In genomic region chr9:22005083-22005699, GRCh38 we compare ENCODE assay signal across 8 cellular contexts. TPM values are rescaled to one million over a fixed set of nuclear protein-coding genes. Genes with fewer than 3 reads are reported as not detected.
DNase-seq lines count a peak whose midpoint lies in the region; ATAC-seq and TF ChIP-seq lines count a peak whose summit lies in the region.

No MANE protein-coding gene starts in this region.

- H3K4me3 Mint-ChIP-seq in activated naive CD4-positive, alpha-beta T cell treated with anti-CD3 and anti-CD28 coated beads, Interleukin-2, amount 10 ng/mL, durations not matched to agents 7 days and 5 days, result peak overlapping the region; percentile 18
- peak overlapping the region; percentile 68 for H3K4me3 Mint-ChIP-seq in activated T-helper 1 cell treated with anti-CD3 and anti-CD28 coated beads, Interleukin-12 subunit alpha, Interleukin-12 subunit beta, Interleukin-2, Interleukin-4 antibody, amounts not matched to agents 30 ng/mL and 10 ng/mL and 1 ng/mL, durations not matched to agents 14 hours and 24 hours and 36 hours
- peak overlapping the region; percentile 66 to 68 for H3K4me3 Mint-ChIP-seq in stimulated activated naive B cell treated with anti-CD40 and anti-IgM and Interleukin-4, amounts not matched to agents 10 μg/mL and 1 μg/mL and 100 μg/mL, for 72 hours

- H3K4me3 ChIP-seq in iPS-11a (ENCODE audit: low read depth, low read length), result peak overlapping the region; percentile 28
- H3K4me3 ChIP-seq in Peyer's patch, result peak overlapping the region in 2 of 4 donors; percentile 71 to 76

- H3K27me3 Mint-ChIP-seq in activated naive CD4-positive, alpha-beta T cell treated with anti-CD3 and anti-CD28 coated beads, Interleukin-2, amount 10 ng/mL, durations not matched to agents 7 days and 5 days, result peaks cover 60% of the 10 kb centered on the region
- H3K27me3 Mint-ChIP-seq in activated T-helper 1 cell treated with anti-CD3 and anti-CD28 coated beads, Interleukin-12 subunit alpha, Interleukin-12 subunit beta, Interleukin-2, Interleukin-4 antibody, amounts not matched to agents 30 ng/mL and 10 ng/mL and 1 ng/mL, durations not matched to agents 14 hours and 24 hours and 36 hours (ENCODE audit: insufficient read depth), result peaks cover 74% of the 10 kb centered on the region
- H3K27me3 Mint-ChIP-seq in stimulated activated naive B cell treated with anti-CD40 and anti-IgM and Interleukin-4, amounts not matched to agents 10 μg/mL and 1 μg/mL and 100 μg/mL, for 72 hours, result peaks cover 31 to 33% of the 10 kb centered on the region in 2 donors

- CTCF ChIA-PET in activated naive CD4-positive, alpha-beta T cell treated with anti-CD3 and anti-CD28 coated beads, Interleukin-2, amount 10 ng/mL, durations not matched to agents 7 days and 5 days (lab: Charles Lee), result no interaction called here

- no peaks in the 10 kb centered on the region for H3K9me3 ChIP-seq in Peyer's patch

- H3K36me3 ChIP-seq in Peyer's patch, result peaks cover 0 to 7% (median 0%) of the 10 kb centered on the region in 3 donors

- peaks cover 0 to 9% of the 10 kb centered on the region in 2 donors for H3K27me3 ChIP-seq in Peyer's patch

- H3K27ac ChIP-seq in Peyer's patch, result no peak overlapping the region

- peaks cover 0 to 6% (median 3%) of the 10 kb centered on the region in 4 donors for H3K4me1 ChIP-seq in Peyer's patch

- no peak for ATAC-seq in activated naive CD4-positive, alpha-beta T cell treated with anti-CD3 and anti-CD28 coated beads, Interleukin-2, amount 50 U/mL, for 72 hours
- ATAC-seq in stimulated activated naive B cell treated with anti-CD40 and anti-IgM and Interleukin-4, amounts not matched to agents 10 μg/mL and 1 μg/mL and 100 μg/mL, for 72 hours (replicated peaks), result no peak
- ATAC-seq in GM18873 (IDR thresholded peaks at IDR 0.05; ENCODE audit: low FRiP score, unreplicated experiment), result no peak

- no peak for TF ChIP-seq POLR2A in Peyer's patch (IDR thresholded peaks at IDR 0.05)

- no peaks in the 10 kb centered on the region for H3K9me3 Mint-ChIP-seq in activated naive CD4-positive, alpha-beta T cell treated with anti-CD3 and anti-CD28 coated beads, Interleukin-2, amount 10 ng/mL, durations not matched to agents 7 days and 5 days
- H3K9me3 Mint-ChIP-seq in activated naive CD4-positive, alpha-beta T cell treated with anti-CD3 and anti-CD28 coated beads, Interleukin-2, amount 50 U/mL, for 72 hours, result no peaks in the 10 kb centered on the region
- H3K9me3 Mint-ChIP-seq in activated T-helper 1 cell treated with anti-CD3 and anti-CD28 coated beads, Interleukin-12 subunit alpha, Interleukin-12 subunit beta, Interleukin-2, Interleukin-4 antibody, amounts not matched to agents 30 ng/mL and 10 ng/mL and 1 ng/mL, durations not matched to agents 14 hours and 24 hours and 36 hours, result no peaks in the 10 kb centered on the region
- H3K9me3 Mint-ChIP-seq in stimulated activated naive B cell treated with anti-CD40 and anti-IgM and Interleukin-4, amounts not matched to agents 10 μg/mL and 1 μg/mL and 100 μg/mL, for 72 hours, result no peaks in the 10 kb centered on the region

- intact Hi-C loops in activated T-helper 1 cell treated with anti-CD3 and anti-CD28 coated beads, Interleukin-12 subunit alpha, Interleukin-12 subunit beta, Interleukin-2, Interleukin-4 antibody, amounts not matched to agents 30 ng/mL and 10 ng/mL and 1 ng/mL, durations not matched to agents 14 hours and 24 hours and 36 hours (cut with micrococcal nuclease), result no loop called here

- peaks cover 28% of the 10 kb centered on the region for H3K4me1 Mint-ChIP-seq in activated naive CD4-positive, alpha-beta T cell treated with anti-CD3 and anti-CD28 coated beads, Interleukin-2, amount 10 ng/mL, durations not matched to agents 7 days and 5 days
- H3K4me1 Mint-ChIP-seq in activated T-helper 1 cell treated with anti-CD3 and anti-CD28 coated beads, Interleukin-12 subunit alpha, Interleukin-12 subunit beta, Interleukin-2, Interleukin-4 antibody, amounts not matched to agents 30 ng/mL and 10 ng/mL and 1 ng/mL, durations not matched to agents 14 hours and 24 hours and 36 hours (ENCODE audit: low read depth), result peaks cover 36% of the 10 kb centered on the region
- H3K4me1 Mint-ChIP-seq in stimulated activated naive B cell treated with anti-CD40 and anti-IgM and Interleukin-4, amounts not matched to agents 10 μg/mL and 1 μg/mL and 100 μg/mL, for 72 hours, result peaks cover 20 to 38% of the 10 kb centered on the region in 2 donors

- TF ChIP-seq CTCF in Peyer's patch (IDR thresholded peaks at IDR 0.05), result peak in 1 of 6 experiments; percentile 14

- H3K27ac Mint-ChIP-seq in activated naive CD4-positive, alpha-beta T cell treated with anti-CD3 and anti-CD28 coated beads, Interleukin-2, amount 10 ng/mL, durations not matched to agents 7 days and 5 days, result peak overlapping the region; percentile 46
- H3K27ac Mint-ChIP-seq in activated naive CD4-positive, alpha-beta T cell treated with anti-CD3 and anti-CD28 coated beads, Interleukin-2, amount 50 U/mL, for 72 hours, result peak overlapping the region in 1 of 2 donors; percentile 24
- H3K27ac Mint-ChIP-seq in activated T-helper 1 cell treated with anti-CD3 and anti-CD28 coated beads, Interleukin-12 subunit alpha, Interleukin-12 subunit beta, Interleukin-2, Interleukin-4 antibody, amounts not matched to agents 30 ng/mL and 10 ng/mL and 1 ng/mL, durations not matched to agents 14 hours and 24 hours and 36 hours, result peak overlapping the region; percentile 50
- peak overlapping the region; percentile 72 for H3K27ac Mint-ChIP-seq in stimulated activated naive B cell treated with anti-CD40 and anti-IgM and Interleukin-4, amounts not matched to agents 10 μg/mL and 1 μg/mL and 100 μg/mL, for 72 hours

- peaks cover 27% of the 10 kb centered on the region for H3K36me3 Mint-ChIP-seq in activated naive CD4-positive, alpha-beta T cell treated with anti-CD3 and anti-CD28 coated beads, Interleukin-2, amount 10 ng/mL, durations not matched to agents 7 days and 5 days
- peaks cover 0 to 11% of the 10 kb centered on the region in 2 donors for H3K36me3 Mint-ChIP-seq in activated naive CD4-positive, alpha-beta T cell treated with anti-CD3 and anti-CD28 coated beads, Interleukin-2, amount 50 U/mL, for 72 hours
- peaks cover 15% of the 10 kb centered on the region for H3K36me3 Mint-ChIP-seq in activated T-helper 1 cell treated with anti-CD3 and anti-CD28 coated beads, Interleukin-12 subunit alpha, Interleukin-12 subunit beta, Interleukin-2, Interleukin-4 antibody, amounts not matched to agents 30 ng/mL and 10 ng/mL and 1 ng/mL, durations not matched to agents 14 hours and 24 hours and 36 hours (ENCODE audit: low read depth)
- peaks cover 3 to 10% of the 10 kb centered on the region in 2 donors for H3K36me3 Mint-ChIP-seq in stimulated activated naive B cell treated with anti-CD40 and anti-IgM and Interleukin-4, amounts not matched to agents 10 μg/mL and 1 μg/mL and 100 μg/mL, for 72 hours

- peak; percentile 40 for DNase-seq in activated naive CD4-positive, alpha-beta T cell treated with anti-CD3 and anti-CD28 coated beads, Interleukin-2, amount 10 ng/mL, durations not matched to agents 7 days and 5 days
- no peak for DNase-seq in activated naive CD4-positive, alpha-beta T cell treated with anti-CD3 and anti-CD28 coated beads, Interleukin-2, amount 50 U/mL, for 72 hours (ENCODE audit: low spot score in 2 of 2)
- no peak for DNase-seq in activated T-helper 1 cell treated with anti-CD3 and anti-CD28 coated beads, Interleukin-12 subunit alpha, Interleukin-12 subunit beta, Interleukin-2, Interleukin-4 antibody, amounts not matched to agents 30 ng/mL and 10 ng/mL and 1 ng/mL, durations not matched to agents 14 hours and 24 hours and 36 hours (ENCODE audit: low spot score)
- no peak for DNase-seq in stimulated activated naive B cell treated with anti-CD40 and anti-IgM and Interleukin-4, amounts not matched to agents 10 μg/mL and 1 μg/mL and 100 μg/mL, for 72 hours
- DNase-seq in Peyer's patch (no peak), NCI-H345 treated with DMSO at 0.1 percent for 48 hours (lab: John Stamatoyannopoulos, UW; ENCODE audit: unreplicated experiment) (no peak)

RNA-seq across cellular contexts. Expression of gene CDKN2B, which starts 3.9 kb away (rescaled TPM):
- under 1 TPM; 0.09 to 0.23 TPM for total RNA-seq in activated naive CD4-positive, alpha-beta T cell treated with anti-CD3 and anti-CD28 coated beads, Interleukin-2, amount 50 U/mL, for 72 hours
- total RNA-seq in activated T-helper 1 cell treated with anti-CD3 and anti-CD28 coated beads, Interleukin-12 subunit alpha, Interleukin-12 subunit beta, Interleukin-2, Interleukin-4 antibody, amounts not matched to agents 30 ng/mL and 10 ng/mL and 1 ng/mL, durations not matched to agents 14 hours and 24 hours and 36 hours, result 0.73 and 0.76 TPM in 2 replicates
- 100 to 1,000 TPM in 3 of 4 donors, 10 to 100 TPM in 1; 15.7 to 375 (median 228) TPM for total RNA-seq in Peyer's patch

RNA-seq across cellular contexts. Expression of gene CDKN2B-AS1, which starts 10.6 kb away (rescaled TPM):
- under 1 TPM in 1 of 2 donors, not detected in 1; 0.20 TPM for total RNA-seq in activated naive CD4-positive, alpha-beta T cell treated with anti-CD3 and anti-CD28 coated beads, Interleukin-2, amount 50 U/mL, for 72 hours
- total RNA-seq in activated T-helper 1 cell treated with anti-CD3 and anti-CD28 coated beads, Interleukin-12 subunit alpha, Interleukin-12 subunit beta, Interleukin-2, Interleukin-4 antibody, amounts not matched to agents 30 ng/mL and 10 ng/mL and 1 ng/mL, durations not matched to agents 14 hours and 24 hours and 36 hours, result 1.2 and 1.4 TPM in 2 replicates
- total RNA-seq in Peyer's patch, result 100 to 1,000 TPM in 1 of 4 donors, 10 to 100 TPM in 3; 22.7 to 129 (median 52.0) TPM

RNA-seq across cellular contexts. Expression of gene CDKN2A, which starts 11.0 kb away (rescaled TPM):
- under 1 TPM; 0.43 to 0.68 TPM for total RNA-seq in activated naive CD4-positive, alpha-beta T cell treated with anti-CD3 and anti-CD28 coated beads, Interleukin-2, amount 50 U/mL, for 72 hours
- total RNA-seq in activated T-helper 1 cell treated with anti-CD3 and anti-CD28 coated beads, Interleukin-12 subunit alpha, Interleukin-12 subunit beta, Interleukin-2, Interleukin-4 antibody, amounts not matched to agents 30 ng/mL and 10 ng/mL and 1 ng/mL, durations not matched to agents 14 hours and 24 hours and 36 hours, result 5.0 and 5.4 TPM in 2 replicates
- total RNA-seq in Peyer's patch, result 10 to 100 TPM in 3 of 4 donors, not detected in 1; 12.9 to 37.1 (median 20.8) TPM

Comparison
In these comparisons a context has a peak if more than half of its experiments do, and no peak if none do; other contexts are left out.
1. H3K4me3 Mint-ChIP-seq: peak in every context shown above with its lines; median percentile 68 in activated T-helper 1 cell treated with anti-CD3 and anti-CD28 coated beads, Interleukin-12 subunit alpha, Interleukin-12 subunit beta, Interleukin-2, Interleukin-4 antibody, amounts not matched to agents 30 ng/mL and 10 ng/mL and 1 ng/mL, durations not matched to agents 14 hours and 24 hours and 36 hours; 67 in stimulated activated naive B cell treated with anti-CD40 and anti-IgM and Interleukin-4, amounts not matched to agents 10 μg/mL and 1 μg/mL and 100 μg/mL, for 72 hours; 18 in activated naive CD4-positive, alpha-beta T cell treated with anti-CD3 and anti-CD28 coated beads, Interleukin-2, amount 10 ng/mL, durations not matched to agents 7 days and 5 days.